In genomic region chr22:44458044-44459020, GRCh38 we compare ENCODE assay signal across 19 cellular contexts. TPM values are rescaled to one million over a fixed set of nuclear protein-coding genes. Genes with fewer than 3 reads are reported as not detected.
DNase-seq lines count a peak whose midpoint lies in the region; TF ChIP-seq lines count a peak whose summit lies in the region.
"Had no signal": no experiment of that assay in that cellular context is flagged by ENCODE, and none has a peak within 500 bp of the region (broad histone marks: within the 10 kb centered on the region; RNA-seq: fewer than 3 reads in every experiment).

No MANE protein-coding gene starts in this region.

- no peak for TF ChIP-seq POLR2A in Peyer's patch (IDR thresholded peaks at IDR 0.05)

- CTCF ChIA-PET in activated CD4-positive, alpha-beta T cell treated with anti-CD3 and anti-CD28 coated beads, Interleukin-2, amount 10 ng/mL, durations not matched to agents 7 days and 5 days (lab: Charles Lee) = no interaction called here

- H3K4me3 Mint-ChIP-seq in activated CD4-positive, alpha-beta T cell treated with anti-CD3 and anti-CD28 coated beads, Interleukin-2, amount 10 ng/mL, durations not matched to agents 7 days and 5 days = no peak overlapping the region
- H3K4me3 Mint-ChIP-seq in endodermal cell (no peak overlapping the region), endothelial cell (ENCODE audit: unreplicated experiment) (no peak overlapping the region)
- H3K4me3 Mint-ChIP-seq: activated T-helper 17 cell treated with anti-CD3 and anti-CD28 coated beads, Interleukin-2, amount 50 U/mL, for 72 hours; CD14-positive monocyte; immature natural killer cell; T-helper 2 cell treated with Interferon-gamma antibody and Interleukin-4, amounts not matched to agents 5 μg/mL and 100 μg/mL, for 36 hours had no signal

- in situ Hi-C loops in GM13976 (cut with MboI; ENCODE audit: low sequenced_read_pairs, unreplicated experiment) = no loop called here

- H3K4me3 ChIP-seq in Peyer's patch (no peak overlapping the region), endodermal cell (ENCODE audit: low read length) (no peak overlapping the region)
- H3K4me3 ChIP-seq: cardiac muscle cell, GM12878, K562 had no signal

- POLR2A ChIA-PET in activated CD4-positive, alpha-beta T cell treated with anti-CD3 and anti-CD28 coated beads, Interleukin-2, amount 10 ng/mL, durations not matched to agents 7 days and 5 days (lab: Charles Lee) = no interaction called here

- DNase-seq in activated CD4-positive, alpha-beta T cell treated with anti-CD3 and anti-CD28 coated beads, Interleukin-2, amount 10 ng/mL, durations not matched to agents 7 days and 5 days = no peak
- no peak for DNase-seq in activated CD4-positive, alpha-beta T cell treated with anti-CD3 and anti-CD28 coated beads for 1 hour
- peak in 2 of 3 donors; percentile 32 for DNase-seq in Peyer's patch
- DNase-seq in endodermal cell = no peak
- peak; percentile 20 for DNase-seq in stimulated activated CD8-positive, alpha-beta memory T cell treated with anti-CD3 and anti-CD28 coated beads, Interleukin-4, amount 100 ng/mL, for 48 hours
- DNase-seq in endothelial cell (ENCODE audit: low spot score) = no peak
- DNase-seq in GM13976 (ENCODE audit: low spot score) = no peak
- DNase-seq in islet precursor cell = no peak
- DNase-seq: foreskin fibroblast, immature natural killer cell, MV-4-11, NCI-H1694 had no signal

- H3K27ac ChIP-seq in Peyer's patch (no peak overlapping the region), endodermal cell (ENCODE audit: low read depth, low read length) (peak overlapping the region; percentile 44)
- H3K27ac ChIP-seq: cardiac muscle cell, WERI-Rb-1 had no signal

- no peaks in the 10 kb centered on the region for H3K4me1 ChIP-seq in Peyer's patch
- H3K4me1 ChIP-seq in endodermal cell (ENCODE audit: control insufficient read depth, insufficient read depth, low read length) = no peaks in the 10 kb centered on the region

- no peak overlapping the region for H3K9ac ChIP-seq in endodermal cell (ENCODE audit: extremely low read depth, low read length, poor library complexity, severe bottlenecking)

- peaks cover 2% of the 10 kb centered on the region for H3K27me3 Mint-ChIP-seq in activated CD4-positive, alpha-beta T cell treated with anti-CD3 and anti-CD28 coated beads, Interleukin-2, amount 10 ng/mL, durations not matched to agents 7 days and 5 days
- H3K27me3 Mint-ChIP-seq in endodermal cell (ENCODE audit: insufficient read depth) = peaks cover 4% of the 10 kb centered on the region
- peaks cover 1% of the 10 kb centered on the region for H3K27me3 Mint-ChIP-seq in endothelial cell (ENCODE audit: unreplicated experiment)
- H3K27me3 Mint-ChIP-seq: activated T-helper 17 cell treated with anti-CD3 and anti-CD28 coated beads, Interleukin-2, amount 50 U/mL, for 72 hours had no signal

- H3K36me3 ChIP-seq in Peyer's patch (no peaks in the 10 kb centered on the region), endodermal cell (ENCODE audit: control insufficient read depth, insufficient read depth, low read length) (no peaks in the 10 kb centered on the region)
- H3K36me3 ChIP-seq: cardiac muscle cell, WERI-Rb-1 had no signal

- H3K9me3 Mint-ChIP-seq in activated CD4-positive, alpha-beta T cell treated with anti-CD3 and anti-CD28 coated beads, Interleukin-2, amount 10 ng/mL, durations not matched to agents 7 days and 5 days = peaks cover 18% of the 10 kb centered on the region
- H3K9me3 Mint-ChIP-seq in endodermal cell (no peaks in the 10 kb centered on the region), endothelial cell (ENCODE audit: unreplicated experiment) (no peaks in the 10 kb centered on the region)
- H3K9me3 Mint-ChIP-seq: immature natural killer cell had no signal

- 89 to 92% methylated on average over 14 to 20 of the region's 20 CpGs for WGBS in endodermal cell (ENCODE audit: insufficient coverage in 1 of 2, insufficient read length in 1 of 2), 2 experiments

- TF ChIP-seq CTCF in Peyer's patch (IDR thresholded peaks at IDR 0.05) (no peak), endodermal cell (conservative IDR thresholded peaks at IDR 0.05) (no peak), endothelial cell (IDR thresholded peaks at IDR 0.05; ENCODE audit: unreplicated experiment) (no peak), GM13976 (IDR thresholded peaks at IDR 0.05; ENCODE audit: borderline replicate concordance, control extremely low read depth, extremely low read depth, insufficient read depth, missing control alignments) (no peak)

- H3K27me3 ChIP-seq in Peyer's patch = no peaks in the 10 kb centered on the region
- no peaks in the 10 kb centered on the region for H3K27me3 ChIP-seq in endodermal cell (ENCODE audit: control insufficient read depth, insufficient read depth, low read length, poor library complexity, severe bottlenecking)
- H3K27me3 ChIP-seq: cardiac muscle cell had no signal

- peak overlapping the region; percentile 42 for H3K27ac Mint-ChIP-seq in activated CD4-positive, alpha-beta T cell treated with anti-CD3 and anti-CD28 coated beads, Interleukin-2, amount 10 ng/mL, durations not matched to agents 7 days and 5 days
- no peak overlapping the region for H3K27ac Mint-ChIP-seq in endodermal cell
- no peak overlapping the region for H3K27ac Mint-ChIP-seq in endothelial cell (ENCODE audit: unreplicated experiment)
- H3K27ac Mint-ChIP-seq: activated T-helper 17 cell treated with anti-CD3 and anti-CD28 coated beads, Interleukin-2, amount 50 U/mL, for 72 hours; CD14-positive monocyte had no signal

- H3K9me3 ChIP-seq in Peyer's patch = no peaks in the 10 kb centered on the region
- H3K9me3 ChIP-seq in endodermal cell (ENCODE audit: control insufficient read depth, low read length) = no peaks in the 10 kb centered on the region

- H3K36me3 Mint-ChIP-seq in activated CD4-positive, alpha-beta T cell treated with anti-CD3 and anti-CD28 coated beads, Interleukin-2, amount 10 ng/mL, durations not matched to agents 7 days and 5 days (ENCODE audit: low read depth) = peaks cover 19% of the 10 kb centered on the region
- H3K36me3 Mint-ChIP-seq in endodermal cell (ENCODE audit: low read depth) (no peaks in the 10 kb centered on the region), endothelial cell (ENCODE audit: low read depth, unreplicated experiment) (no peaks in the 10 kb centered on the region)
- H3K36me3 Mint-ChIP-seq: CD14-positive monocyte, immature natural killer cell had no signal

- peaks cover 64% of the 10 kb centered on the region for H3K4me1 Mint-ChIP-seq in activated CD4-positive, alpha-beta T cell treated with anti-CD3 and anti-CD28 coated beads, Interleukin-2, amount 10 ng/mL, durations not matched to agents 7 days and 5 days
- H3K4me1 Mint-ChIP-seq in endodermal cell = peaks cover 2% of the 10 kb centered on the region
- peaks cover 4% of the 10 kb centered on the region for H3K4me1 Mint-ChIP-seq in endothelial cell (ENCODE audit: unreplicated experiment)

RNA-seq across cellular contexts. Expression of gene RTL6, which starts 39.7 kb away (rescaled TPM):
- total RNA-seq in activated CD4-positive, alpha-beta T cell treated with anti-CD3 and anti-CD28 coated beads, Interleukin-2, amount 10 ng/mL, durations not matched to agents 7 days and 5 days = 10 to 100 TPM; 11.8 to 12.0 TPM
- total RNA-seq in Peyer's patch (10 to 100 TPM; 10.7 to 18.6 (median 16.4) TPM), endodermal cell (10 to 100 TPM; 19.7 to 20.7 TPM), endothelial cell (ENCODE audit: unreplicated experiment) (18.8 TPM)
- 26.0 TPM for polyA plus RNA-seq in endodermal cell (2013, experiment 1 of 2)
- 24.8 TPM for polyA plus RNA-seq in endodermal cell (2013, experiment 2 of 2)

Comparison
In these comparisons a context has a peak if more than half of its experiments do, and no peak if none do; other contexts are left out.
1. DNase-seq: peak in Peyer's patch (2 of 3) and stimulated activated CD8-positive, alpha-beta memory T cell treated with anti-CD3 and anti-CD28 coated beads, Interleukin-4, amount 100 ng/mL, for 48 hours (single experiment); none in activated CD4-positive, alpha-beta T cell treated with anti-CD3 and anti-CD28 coated beads, Interleukin-2, amount 10 ng/mL, durations not matched to agents 7 days and 5 days (single experiment), activated CD4-positive, alpha-beta T cell treated with anti-CD3 and anti-CD28 coated beads for 1 hour (single experiment), endodermal cell (single experiment), endothelial cell (single experiment), GM13976 (single experiment) and islet precursor cell (single experiment).